21 cellular contexts compared by ENCODE assay signal in the genomic region with DNA sequence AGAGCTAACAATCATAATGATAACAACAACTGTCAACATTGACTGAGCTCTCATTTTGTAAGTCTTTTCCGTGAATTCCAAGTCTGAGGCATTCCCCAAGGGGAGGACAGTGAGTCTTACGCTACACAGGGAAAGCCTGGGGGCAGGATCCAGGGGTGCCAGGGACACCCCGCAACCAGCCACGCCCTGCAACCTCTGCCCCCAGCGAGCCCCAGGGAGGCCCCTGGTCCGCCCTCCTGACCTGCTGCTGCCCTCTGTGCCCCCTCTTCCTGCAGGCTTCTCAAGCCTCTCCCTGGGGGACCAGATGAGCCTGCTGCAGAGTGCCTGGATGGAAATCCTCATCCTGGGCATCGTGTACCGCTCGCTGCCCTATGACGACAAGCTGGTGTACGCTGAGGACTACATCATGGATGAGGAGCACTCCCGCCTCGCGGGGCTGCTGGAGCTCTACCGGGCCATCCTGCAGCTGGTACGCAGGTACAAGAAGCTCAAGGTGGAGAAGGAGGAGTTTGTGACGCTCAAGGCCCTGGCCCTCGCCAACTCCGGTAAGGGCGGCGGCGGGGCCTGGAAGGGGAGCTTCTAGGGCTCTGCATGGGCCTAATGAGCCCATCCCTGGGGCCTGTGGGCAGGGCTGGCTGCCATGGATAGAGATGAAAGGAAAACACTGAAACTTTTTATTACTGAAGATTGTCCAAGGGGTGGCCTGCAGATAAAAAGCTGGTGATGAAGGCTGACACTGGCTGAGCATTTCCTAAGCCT.
"Had no signal": no experiment of that assay in that cellular context is flagged by ENCODE, and none has a peak within 500 bp of the region (broad histone marks: within the 10 kb centered on the region; RNA-seq: fewer than 3 reads in every experiment).

No MANE protein-coding gene starts in this region.

- H3K4me1 ChIP-seq: esophagus muscularis mucosa, gastroesophageal sphincter, left ventricle myocardium inferior, pancreas had no signal

- H3K4me3 ChIP-seq: dorsolateral prefrontal cortex, esophagus muscularis mucosa, gastroesophageal sphincter, left ventricle myocardium inferior, lung, neural progenitor cell, pancreas had no signal

- H3K27me3 ChIP-seq: esophagus muscularis mucosa, gastroesophageal sphincter, neural progenitor cell, pancreas had no signal

- DNase-seq: cortex of kidney; dorsolateral prefrontal cortex; effector memory CD4-positive, alpha-beta T cell; kidney; left cardiac atrium; left ventricle myocardium inferior; mesenchymal stem cell; midbrain; occipital lobe; pancreas; right cardiac atrium; small intestine; stimulated activated CD4-positive, alpha-beta T cell treated with anti-CD3 and anti-CD28 coated beads, Interleukin-12 subunit alpha, Interleukin-12 subunit beta, amount 100 ng/mL, for 4 hours; stimulated activated naive CD4-positive, alpha-beta T cell treated with Interleukin-2 at 50 U/mL for 16 hours; trophoblast cell had no signal

- H3K36me3 ChIP-seq: gastroesophageal sphincter, left ventricle myocardium inferior, neural progenitor cell, pancreas had no signal

- H3K9me3 ChIP-seq: esophagus muscularis mucosa, gastroesophageal sphincter, left ventricle myocardium inferior, pancreas had no signal

- ATAC-seq: gastroesophageal sphincter, left cardiac atrium, pancreas had no signal

- FAIRE-seq: endometrium, kidney, pancreas, small intestine, urothelium cell line had no signal

- H3K27ac ChIP-seq: dorsolateral prefrontal cortex, esophagus muscularis mucosa, gastroesophageal sphincter, left ventricle myocardium inferior, neural progenitor cell, pancreas had no signal
